Comparison of ENCODE assay signal across 9 cellular contexts in the genomic region with DNA sequence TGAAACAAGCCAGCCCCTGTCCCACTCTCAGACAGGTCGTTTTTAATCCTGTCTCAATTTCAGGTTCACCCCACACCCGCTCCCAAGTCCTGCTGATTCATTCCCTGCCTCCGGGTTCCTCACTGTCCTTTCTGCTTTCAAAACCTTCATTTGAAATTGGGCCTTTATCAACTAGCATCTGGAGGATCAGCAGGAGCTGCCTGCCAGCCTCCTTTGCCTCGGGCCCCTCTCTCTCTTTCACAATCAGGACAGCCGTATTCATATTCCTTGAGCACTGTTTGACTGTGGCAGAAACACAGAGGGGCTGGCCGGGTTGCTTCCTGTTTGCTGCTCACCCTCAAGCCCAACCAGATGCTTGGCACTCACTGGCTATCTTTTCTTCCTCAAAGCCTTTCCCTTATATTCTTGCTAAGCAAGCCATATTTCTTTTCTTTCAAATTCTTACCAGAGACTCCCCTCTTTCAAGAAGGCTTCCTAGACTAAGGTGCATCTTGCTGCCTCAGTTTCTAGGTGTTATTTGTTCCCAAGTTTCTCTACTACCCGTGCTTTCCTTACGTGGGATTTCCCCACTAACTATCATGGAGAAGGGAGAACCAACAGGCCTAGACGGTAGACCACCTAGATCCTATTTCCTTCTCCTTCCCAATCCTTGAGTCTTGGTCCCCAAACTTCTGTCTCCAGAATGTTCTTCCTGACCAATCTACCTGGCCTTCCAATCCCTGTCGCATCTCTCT. TPM values are rescaled to one million over a fixed set of nuclear protein-coding genes. Genes with fewer than 3 reads are reported as not detected.
A peak's percentile ranks its signal among the peaks of the same experiment; 100 is the strongest.
DNase-seq lines count a peak whose midpoint lies in the region; ATAC-seq and TF ChIP-seq lines count a peak whose summit lies in the region.
"Had no signal": no experiment of that assay in that cellular context is flagged by ENCODE, and none has a peak within 500 bp of the region (broad histone marks: within the 10 kb centered on the region; RNA-seq: fewer than 3 reads in every experiment).

No MANE protein-coding gene starts in this region.

- H3K27ac Mint-ChIP-seq in T-helper 2 cell treated with Interferon-gamma antibody and Interleukin-4, amounts not matched to agents 5 μg/mL and 100 μg/mL, for 36 hours: peak overlapping the region; percentile 24

- H3K27ac ChIP-seq in substantia nigra (ENCODE audit: low read depth, low read length, poor library complexity, severe bottlenecking): peak overlapping the region; percentile 96

- H3K36me3 Mint-ChIP-seq in T-helper 2 cell treated with Interferon-gamma antibody and Interleukin-4, amounts not matched to agents 5 μg/mL and 100 μg/mL, for 36 hours (ENCODE audit: low read depth): peaks cover 4% of the 10 kb centered on the region

- no peak overlapping the region for H3K4me3 Mint-ChIP-seq in T-helper 2 cell treated with Interferon-gamma antibody and Interleukin-4, amounts not matched to agents 5 μg/mL and 100 μg/mL, for 36 hours

- no peak overlapping the region for H3K4me3 ChIP-seq in fibroblast of mammary gland (ENCODE audit: control insufficient read depth, low read depth, low read length)

- no peak for ATAC-seq in HG02642 (IDR thresholded peaks at IDR 0.05; ENCODE audit: poor library complexity, unreplicated experiment)
- ATAC-seq in GM21717 (IDR thresholded peaks at IDR 0.05; ENCODE audit: unreplicated experiment): no peak
- ATAC-seq: sciatic nerve had no signal

- no peak for TF ChIP-seq CTCF in fibroblast of mammary gland (conservative IDR thresholded peaks at IDR 0.05; ENCODE audit: control insufficient read depth, insufficient read depth, low read depth, low read length)

- no peaks in the 10 kb centered on the region for H3K27me3 Mint-ChIP-seq in T-helper 2 cell treated with Interferon-gamma antibody and Interleukin-4, amounts not matched to agents 5 μg/mL and 100 μg/mL, for 36 hours (ENCODE audit: low read depth)

- peaks cover 57% of the 10 kb centered on the region for H3K4me1 Mint-ChIP-seq in T-helper 2 cell treated with Interferon-gamma antibody and Interleukin-4, amounts not matched to agents 5 μg/mL and 100 μg/mL, for 36 hours (ENCODE audit: low read depth)

- DNase-seq in T-helper 2 cell treated with Interferon-gamma antibody and Interleukin-4, amounts not matched to agents 5 μg/mL and 100 μg/mL, for 36 hours (ENCODE audit: low spot score): no peak
- DNase-seq in T-helper 2 cell (no peak), SK-N-DZ (ENCODE audit: low spot score) (peak; percentile 38), fibroblast of mammary gland (ENCODE audit: low read depth) (peak; percentile 34), substantia nigra (lab: John Stamatoyannopoulos, UW) (peak in 23 of 49 donors; percentile 15 to 71 (median 29)), germinal center (ENCODE audit: low spot score) (no peak)

- H3K9me3 Mint-ChIP-seq in T-helper 2 cell treated with Interferon-gamma antibody and Interleukin-4, amounts not matched to agents 5 μg/mL and 100 μg/mL, for 36 hours: no peaks in the 10 kb centered on the region

RNA-seq across cellular contexts. Expression of gene GALNT6, which starts 3.0 kb away (rescaled TPM):
- 31.4 and 57.6 TPM in 2 replicates for polyA plus RNA-seq in SK-N-DZ (2014; cell fraction: cytosol; rRNA removed)
- 12.0 and 16.9 TPM in 2 replicates for polyA plus RNA-seq in SK-N-DZ (2014; cell fraction: nucleus; rRNA removed)

RNA-seq across cellular contexts. Expression of gene SLC4A8, which starts 36.4 kb away (rescaled TPM):
- 18.4 and 19.1 TPM in 2 replicates for polyA plus RNA-seq in SK-N-DZ (2014; cell fraction: cytosol; rRNA removed)
- 31.2 and 49.7 TPM in 2 replicates for polyA plus RNA-seq in SK-N-DZ (2014; cell fraction: nucleus; rRNA removed)

RNA-seq across cellular contexts. Expression of gene CELA1, which starts 41.8 kb away (rescaled TPM):
- not detected in 2 replicates for polyA plus RNA-seq in SK-N-DZ (2014; cell fraction: cytosol; rRNA removed)
- not detected in 2 replicates for polyA plus RNA-seq in SK-N-DZ (2014; cell fraction: nucleus; rRNA removed)

Comparison
In these comparisons a context has a peak if more than half of its experiments do, and no peak if none do; other contexts are left out.
1. DNase-seq: peak in SK-N-DZ (single experiment) and fibroblast of mammary gland (single experiment); none in T-helper 2 cell treated with Interferon-gamma antibody and Interleukin-4, amounts not matched to agents 5 μg/mL and 100 μg/mL, for 36 hours (single experiment), T-helper 2 cell (0 of 5) and germinal center (single experiment).